In the genomic region with DNA sequence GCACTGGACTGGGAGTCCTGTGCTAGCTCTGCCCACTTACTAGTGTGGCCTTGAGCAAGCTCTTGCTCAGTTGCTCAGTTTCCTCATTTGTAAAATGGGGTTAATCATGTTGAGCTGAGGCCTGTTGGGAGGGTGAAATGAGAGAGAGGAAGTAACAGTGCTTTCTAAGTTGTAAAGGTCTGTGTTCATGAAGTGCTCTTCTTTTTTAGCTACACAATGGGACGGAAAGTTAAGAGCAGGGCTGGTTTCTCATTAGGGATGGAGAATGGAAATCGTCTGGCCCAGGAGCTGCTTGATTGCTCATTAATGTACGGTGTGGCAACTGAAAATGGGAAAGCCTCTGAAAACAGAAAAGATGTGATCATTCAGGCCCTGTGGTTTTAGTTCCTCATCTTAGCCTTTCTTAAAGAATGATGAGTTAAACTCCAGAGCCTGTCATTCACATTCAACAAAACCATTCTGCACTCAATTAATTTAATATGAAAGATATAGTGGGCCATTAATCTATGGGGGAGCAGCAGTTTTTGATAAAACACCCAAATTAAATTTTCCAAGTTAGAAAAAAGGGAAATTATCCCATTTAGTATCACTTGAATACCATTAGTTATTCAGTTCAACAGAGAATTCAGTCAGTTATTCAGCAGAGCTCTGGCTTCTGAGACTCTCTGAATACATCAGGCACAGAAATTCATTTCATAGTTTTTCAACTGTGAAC, we compare ENCODE assay signal across 12 cellular contexts.
DNase-seq lines count a peak whose midpoint lies in the region; ATAC-seq, FAIRE-seq and TF ChIP-seq lines count a peak whose summit lies in the region.
"Had no signal": no experiment of that assay in that cellular context is flagged by ENCODE, and none has a peak within 500 bp of the region (broad histone marks: within the 10 kb centered on the region; RNA-seq: fewer than 3 reads in every experiment).

No MANE protein-coding gene starts in this region.

- H3K9me3 Mint-ChIP-seq in activated naive CD4-positive, alpha-beta T cell treated with anti-CD3 and anti-CD28 coated beads, Interleukin-2, amount 10 ng/mL, durations not matched to agents 7 days and 5 days, result no peaks in the 10 kb centered on the region
- H3K9me3 Mint-ChIP-seq in activated naive CD4-positive, alpha-beta T cell treated with anti-CD3 and anti-CD28 coated beads for 36 hours, result no peaks in the 10 kb centered on the region
- H3K9me3 Mint-ChIP-seq: activated naive CD8-positive, alpha-beta T cell treated with anti-CD3 and anti-CD28 coated beads, Interleukin-2, amount 10 ng/mL, durations not matched to agents 7 days and 5 days had no signal

- FAIRE-seq in frontal cortex (lab: Jason Lieb, UNC), result no peak
- FAIRE-seq: endothelial cell of umbilical vein, K562 had no signal

- 60% methylated on average over 3 of the region's 3 CpGs for WGBS in right cardiac atrium

- H3K9me2 ChIP-seq in Loucy (replicated peaks; ENCODE audit: low read depth, low read length), result no peaks in the 10 kb centered on the region

- H3K4me1 ChIP-seq in right cardiac atrium (ENCODE audit: control insufficient read depth, insufficient read depth, low read length) (no peaks in the 10 kb centered on the region), Loucy (ENCODE audit: insufficient read depth, low read length, poor library complexity, severe bottlenecking) (no peaks in the 10 kb centered on the region)
- H3K4me1 ChIP-seq: prostate gland had no signal

- no peak overlapping the region for H3K27ac ChIP-seq in right cardiac atrium (ENCODE audit: low read length)
- H3K27ac ChIP-seq: prostate gland had no signal

- TF ChIP-seq CTCF in Loucy (conservative IDR thresholded peaks at IDR 0.05; ENCODE audit: low read length), result no peak

- DNase-seq in Right ventricle myocardium superior (no peak), right cardiac atrium (no peak), frontal cortex (ENCODE audit: low spot score in 2 of 2) (no peak), HuH-7.5 (ENCODE audit: low spot score) (no peak)
- DNase-seq in activated naive CD4-positive, alpha-beta T cell treated with anti-CD3 and anti-CD28 coated beads, Interleukin-2, amount 10 ng/mL, durations not matched to agents 7 days and 5 days, result no peak
- no peak for DNase-seq in activated naive CD4-positive, alpha-beta T cell treated with anti-CD3 and anti-CD28 coated beads for 36 hours
- DNase-seq: activated naive CD8-positive, alpha-beta T cell treated with anti-CD3 and anti-CD28 coated beads, Interleukin-2, amount 10 ng/mL, durations not matched to agents 7 days and 5 days had no signal

- H3K36me3 Mint-ChIP-seq in activated naive CD4-positive, alpha-beta T cell treated with anti-CD3 and anti-CD28 coated beads, Interleukin-2, amount 10 ng/mL, durations not matched to agents 7 days and 5 days, result no peaks in the 10 kb centered on the region
- H3K36me3 Mint-ChIP-seq in activated naive CD4-positive, alpha-beta T cell treated with anti-CD3 and anti-CD28 coated beads for 36 hours (ENCODE audit: low read depth), result no peaks in the 10 kb centered on the region
- H3K36me3 Mint-ChIP-seq: activated naive CD8-positive, alpha-beta T cell treated with anti-CD3 and anti-CD28 coated beads, Interleukin-2, amount 10 ng/mL, durations not matched to agents 7 days and 5 days had no signal

- H3K4me3 ChIP-seq in right cardiac atrium (ENCODE audit: low read length) (no peak overlapping the region), Loucy (ENCODE audit: low read length, poor library complexity, severe bottlenecking) (no peak overlapping the region)
- H3K4me3 ChIP-seq: K562, prostate gland had no signal

- no peaks in the 10 kb centered on the region for H3K36me3 ChIP-seq in Loucy (ENCODE audit: insufficient read depth, low read length)
- H3K36me3 ChIP-seq: prostate gland had no signal

- no peak overlapping the region for H3K27ac Mint-ChIP-seq in activated naive CD4-positive, alpha-beta T cell treated with anti-CD3 and anti-CD28 coated beads, Interleukin-2, amount 10 ng/mL, durations not matched to agents 7 days and 5 days
- H3K27ac Mint-ChIP-seq in activated naive CD4-positive, alpha-beta T cell treated with anti-CD3 and anti-CD28 coated beads for 36 hours, result no peak overlapping the region
- H3K27ac Mint-ChIP-seq: activated naive CD8-positive, alpha-beta T cell treated with anti-CD3 and anti-CD28 coated beads, Interleukin-2, amount 10 ng/mL, durations not matched to agents 7 days and 5 days had no signal

- H3K4me1 Mint-ChIP-seq in activated naive CD4-positive, alpha-beta T cell treated with anti-CD3 and anti-CD28 coated beads, Interleukin-2, amount 10 ng/mL, durations not matched to agents 7 days and 5 days, result no peaks in the 10 kb centered on the region
- no peaks in the 10 kb centered on the region for H3K4me1 Mint-ChIP-seq in activated naive CD4-positive, alpha-beta T cell treated with anti-CD3 and anti-CD28 coated beads for 36 hours (ENCODE audit: low read depth)

- H3F3A ChIP-seq in Loucy (ENCODE audit: low read depth), result no peaks in the 10 kb centered on the region

- intact Hi-C loops in Right ventricle myocardium superior (cut with DNase I), result no loop called here
- intact Hi-C loops in right cardiac atrium (cut with DNase I), result no loop called here
- intact Hi-C loops in activated naive CD4-positive, alpha-beta T cell treated with anti-CD3 and anti-CD28 coated beads for 36 hours (cut with micrococcal nuclease), result loop anchor here (2.0 kb wide), 4 partner anchors 61 to 219 kb away; a partner anchor contains a TSS

- H3K79me2 ChIP-seq in Loucy (ENCODE audit: insufficient read depth, low read length), result no peaks in the 10 kb centered on the region

- ATAC-seq in Right ventricle myocardium superior (ENCODE audit: poor library complexity) (peak; percentile 36), right cardiac atrium (no peak), HG02870 (IDR thresholded peaks at IDR 0.05; ENCODE audit: unreplicated experiment) (peak; percentile 63)

- no peak overlapping the region for H3K4me3 Mint-ChIP-seq in activated naive CD4-positive, alpha-beta T cell treated with anti-CD3 and anti-CD28 coated beads, Interleukin-2, amount 10 ng/mL, durations not matched to agents 7 days and 5 days
- H3K4me3 Mint-ChIP-seq in activated naive CD4-positive, alpha-beta T cell treated with anti-CD3 and anti-CD28 coated beads for 36 hours, result no peak overlapping the region
- H3K4me3 Mint-ChIP-seq: activated naive CD8-positive, alpha-beta T cell treated with anti-CD3 and anti-CD28 coated beads, Interleukin-2, amount 10 ng/mL, durations not matched to agents 7 days and 5 days had no signal

- H3K4me2 ChIP-seq in Loucy (ENCODE audit: low read depth, low read length, poor library complexity, severe bottlenecking), result no peak overlapping the region

- CTCF ChIA-PET in activated naive CD4-positive, alpha-beta T cell treated with anti-CD3 and anti-CD28 coated beads, Interleukin-2, amount 10 ng/mL, durations not matched to agents 7 days and 5 days (lab: Charles Lee), result interaction anchor here (1.0 to 2.2 kb wide), 8 partner anchors 9 to 154 kb away, joined by 3 to 15 read pairs (median 4); no protein-coding TSS in a partner anchor
- CTCF ChIA-PET in activated naive CD4-positive, alpha-beta T cell treated with anti-CD3 and anti-CD28 coated beads for 36 hours (lab: Charles Lee), result interaction anchor here (1.0 to 4.9 kb wide), 12 partner anchors 10 to 215 kb away, joined by 3 to 29 read pairs (median 8); no protein-coding TSS in a partner anchor

- H3K27me3 ChIP-seq in right cardiac atrium (ENCODE audit: control insufficient read depth, insufficient read depth), result no peaks in the 10 kb centered on the region
- H3K27me3 ChIP-seq in Loucy (ENCODE audit: insufficient read depth, low read length, poor library complexity, severe bottlenecking), result no peaks in the 10 kb centered on the region

- H3K9me3 ChIP-seq in right cardiac atrium (ENCODE audit: control insufficient read depth, low read length), result no peaks in the 10 kb centered on the region
- H3K9me3 ChIP-seq in Loucy (ENCODE audit: insufficient read depth, low read depth, low read length), result no peaks in the 10 kb centered on the region
- H3K9me3 ChIP-seq: prostate gland had no signal

- H3K9ac ChIP-seq in Loucy (ENCODE audit: low read depth, low read length, poor library complexity, severe bottlenecking), result no peak overlapping the region

- 0 out of 2 replicates have a peak overlapping the region, but pooled peaks have one; percentile 10 for H2AFZ ChIP-seq in Loucy (ENCODE audit: low read length)

- H4K20me1 ChIP-seq in Loucy (ENCODE audit: insufficient read depth, low read length, poor library complexity, severe bottlenecking), result no peaks in the 10 kb centered on the region

- peaks cover 4% of the 10 kb centered on the region for H3K27me3 Mint-ChIP-seq in activated naive CD4-positive, alpha-beta T cell treated with anti-CD3 and anti-CD28 coated beads, Interleukin-2, amount 10 ng/mL, durations not matched to agents 7 days and 5 days
- H3K27me3 Mint-ChIP-seq in activated naive CD4-positive, alpha-beta T cell treated with anti-CD3 and anti-CD28 coated beads for 36 hours (ENCODE audit: low read depth), result no peaks in the 10 kb centered on the region

Comparison
In these comparisons a context has a peak if more than half of its experiments do, and no peak if none do; other contexts are left out.
1. ATAC-seq: peak in Right ventricle myocardium superior (single experiment) and HG02870 (single experiment); none in right cardiac atrium (0 of 2).